8 cellular contexts compared by ENCODE assay signal in genomic region chr11:72584293-72584921, GRCh38.
DNase-seq lines count a peak whose midpoint lies in the region; ATAC-seq and TF ChIP-seq lines count a peak whose summit lies in the region.

No MANE protein-coding gene starts in this region.

- no peaks in the 10 kb centered on the region for H3K9me3 Mint-ChIP-seq in activated naive CD8-positive, alpha-beta T cell treated with anti-CD3 and anti-CD28 coated beads, Interleukin-2, amount 50 U/mL, for 24 hours

- H3K27me3 Mint-ChIP-seq in activated naive CD8-positive, alpha-beta T cell treated with anti-CD3 and anti-CD28 coated beads, Interleukin-2, amount 50 U/mL, for 24 hours: peaks cover 30% of the 10 kb centered on the region

- TF ChIP-seq CTCF in GM10266 (IDR thresholded peaks at IDR 0.05; ENCODE audit: control insufficient read depth, insufficient read depth, low read depth, missing control alignments): no peak

- H3K4me3 Mint-ChIP-seq in activated naive CD8-positive, alpha-beta T cell treated with anti-CD3 and anti-CD28 coated beads, Interleukin-2, amount 50 U/mL, for 24 hours: peak overlapping the region; percentile 68

- no peak overlapping the region for H3K27ac Mint-ChIP-seq in activated naive CD8-positive, alpha-beta T cell treated with anti-CD3 and anti-CD28 coated beads, Interleukin-2, amount 50 U/mL, for 24 hours

- DNase-seq in T follicular helper cell (ENCODE audit: low read depth) (peak; percentile 22), kidney tubule cell (ENCODE audit: low spot score) (peak; percentile 13), NCI-H1417 (lab: John Stamatoyannopoulos, UW) (no peak), NCI-H1048 (lab: John Stamatoyannopoulos, UW) (no peak), GOT3 (lab: John Stamatoyannopoulos, UW) (no peak), GM10266 (ENCODE audit: extremely low spot score) (no peak)
- peak; percentile 42 for DNase-seq in activated naive CD8-positive, alpha-beta T cell treated with anti-CD3 and anti-CD28 coated beads, Interleukin-2, amount 50 U/mL, for 24 hours
- DNase-seq in stimulated activated CD8-positive, alpha-beta memory T cell treated with anti-CD3 and anti-CD28 coated beads, Interleukin-12 subunit alpha, Interleukin-12 subunit beta, amount 100 ng/mL, for 4 hours (ENCODE audit: low read depth): peak; percentile 46

- H3K4me1 Mint-ChIP-seq in activated naive CD8-positive, alpha-beta T cell treated with anti-CD3 and anti-CD28 coated beads, Interleukin-2, amount 50 U/mL, for 24 hours: peaks cover 19% of the 10 kb centered on the region

- ATAC-seq in activated naive CD8-positive, alpha-beta T cell treated with anti-CD3 and anti-CD28 coated beads, Interleukin-2, amount 50 U/mL, for 24 hours: no peak

- no peaks in the 10 kb centered on the region for H3K36me3 Mint-ChIP-seq in activated naive CD8-positive, alpha-beta T cell treated with anti-CD3 and anti-CD28 coated beads, Interleukin-2, amount 50 U/mL, for 24 hours (ENCODE audit: low read depth)

Comparison
In these comparisons a context has a peak if more than half of its experiments do, and no peak if none do; other contexts are left out.
1. DNase-seq: peak in T follicular helper cell (single experiment), activated naive CD8-positive, alpha-beta T cell treated with anti-CD3 and anti-CD28 coated beads, Interleukin-2, amount 50 U/mL, for 24 hours (single experiment), kidney tubule cell (single experiment) and stimulated activated CD8-positive, alpha-beta memory T cell treated with anti-CD3 and anti-CD28 coated beads, Interleukin-12 subunit alpha, Interleukin-12 subunit beta, amount 100 ng/mL, for 4 hours (single experiment); none in NCI-H1417 (0 of 3), NCI-H1048 (single experiment), GOT3 (single experiment) and GM10266 (single experiment).